In the genomic region with DNA sequence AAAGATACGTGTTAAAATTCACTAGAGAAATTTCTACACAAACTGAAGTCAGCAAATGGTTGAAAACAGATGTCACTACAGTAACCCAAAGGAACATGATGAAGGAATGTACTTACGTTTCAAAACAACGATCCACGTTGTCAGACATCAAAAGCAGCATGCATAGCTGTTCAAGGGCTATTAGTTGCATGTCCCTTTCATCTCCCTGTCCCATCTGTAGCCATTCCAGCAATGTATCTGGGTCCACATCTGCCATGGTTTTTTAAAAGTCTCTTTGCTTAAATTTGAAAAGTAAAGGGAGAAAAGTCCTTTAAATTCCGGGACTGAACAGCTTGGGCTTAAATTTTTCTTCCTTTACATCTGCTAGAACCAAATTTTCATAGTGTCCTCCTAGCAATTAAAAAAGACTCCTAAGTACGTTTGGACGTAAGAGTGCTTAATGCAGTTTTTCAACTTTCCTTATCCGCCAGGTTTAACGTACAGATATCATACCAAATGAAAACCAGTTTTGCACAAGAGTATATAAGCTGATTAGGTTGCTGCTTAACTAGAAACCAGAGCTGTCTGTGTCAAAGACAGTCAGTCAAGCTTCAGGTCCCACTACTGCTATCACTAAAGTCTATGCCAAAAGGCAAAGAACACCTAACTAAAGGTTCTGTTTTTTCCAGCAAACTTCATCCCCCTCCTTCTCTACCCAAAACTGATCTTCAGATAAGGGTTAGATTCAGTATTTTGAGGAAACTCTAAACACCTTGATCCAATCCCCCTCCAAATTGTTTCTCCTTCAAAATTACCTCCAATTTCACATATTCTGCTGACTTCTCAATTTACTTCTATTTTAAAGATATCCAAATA, we compare ENCODE assay signal across 1 cellular context.
TF ChIP-seq lines count a peak whose summit lies in the region.

No MANE protein-coding gene starts in this region.

TF ChIP-seq in HepG2, 621 proteins besides CTCF, POLR2A, EP300 and RAD21 (continued from another document and continues in another):
- TF ChIP-seq KDM3A (CRISPR knock-in tag; IDR thresholded peaks at IDR 0.05; ENCODE audit: low read depth) = peak; percentile 81; the same call in 1 of the 2 replicates
- TF ChIP-seq SNAPC2 (CRISPR knock-in tag; IDR thresholded peaks at IDR 0.05) = peak; percentile 57; the same call in 1 of the 2 replicates
- TF ChIP-seq GLI4 (CRISPR knock-in tag; IDR thresholded peaks at IDR 0.05; ENCODE audit: borderline replicate concordance) = 0 out of 2 replicates have a peak, but pooled peaks have one; percentile 84
- TF ChIP-seq, protein P1, sequence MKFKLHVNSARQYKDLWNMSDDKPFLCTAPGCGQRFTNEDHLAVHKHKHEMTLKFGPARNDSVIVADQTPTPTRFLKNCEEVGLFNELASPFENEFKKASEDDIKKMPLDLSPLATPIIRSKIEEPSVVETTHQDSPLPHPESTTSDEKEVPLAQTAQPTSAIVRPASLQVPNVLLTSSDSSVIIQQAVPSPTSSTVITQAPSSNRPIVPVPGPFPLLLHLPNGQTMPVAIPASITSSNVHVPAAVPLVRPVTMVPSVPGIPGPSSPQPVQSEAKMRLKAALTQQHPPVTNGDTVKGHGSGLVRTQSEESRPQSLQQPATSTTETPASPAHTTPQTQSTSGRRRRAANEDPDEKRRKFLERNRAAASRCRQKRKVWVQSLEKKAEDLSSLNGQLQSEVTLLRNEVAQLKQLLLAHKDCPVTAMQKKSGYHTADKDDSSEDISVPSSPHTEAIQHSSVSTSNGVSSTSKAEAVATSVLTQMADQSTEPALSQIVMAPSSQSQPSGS (CRISPR knock-in tag; IDR thresholded peaks at IDR 0.05) = peak; percentile 73; the same call in 1 of the 2 replicates
- TF ChIP-seq ZNF710 (CRISPR knock-in tag; IDR thresholded peaks at IDR 0.05; ENCODE audit: borderline replicate concordance) = 0 out of 2 replicates have a peak, but pooled peaks have one; percentile 38
- no peak for TF ChIP-seq NCOA1 (CRISPR knock-in tag; IDR thresholded peaks at IDR 0.05)
- TF ChIP-seq, protein P2, sequence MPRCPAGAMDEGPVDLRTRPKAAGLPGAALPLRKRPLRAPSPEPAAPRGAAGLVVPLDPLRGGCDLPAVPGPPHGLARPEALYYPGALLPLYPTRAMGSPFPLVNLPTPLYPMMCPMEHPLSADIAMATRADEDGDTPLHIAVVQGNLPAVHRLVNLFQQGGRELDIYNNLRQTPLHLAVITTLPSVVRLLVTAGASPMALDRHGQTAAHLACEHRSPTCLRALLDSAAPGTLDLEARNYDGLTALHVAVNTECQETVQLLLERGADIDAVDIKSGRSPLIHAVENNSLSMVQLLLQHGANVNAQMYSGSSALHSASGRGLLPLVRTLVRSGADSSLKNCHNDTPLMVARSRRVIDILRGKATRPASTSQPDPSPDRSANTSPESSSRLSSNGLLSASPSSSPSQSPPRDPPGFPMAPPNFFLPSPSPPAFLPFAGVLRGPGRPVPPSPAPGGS (CRISPR knock-in tag; IDR thresholded peaks at IDR 0.05) = peak; percentile 73; the same call in 1 of the 2 replicates
- peak; percentile 65; the same call in 1 of the 2 replicates for TF ChIP-seq YEATS2 (CRISPR knock-in tag; IDR thresholded peaks at IDR 0.05; ENCODE audit: borderline replicate concordance)
- TF ChIP-seq ZNF3 (CRISPR knock-in tag; IDR thresholded peaks at IDR 0.05) = peak; percentile 42; the same call in 1 of the 2 replicates
- peak; percentile 95 for TF ChIP-seq IRF2 (CRISPR knock-in tag; IDR thresholded peaks at IDR 0.05)
- TF ChIP-seq YEATS4 (CRISPR knock-in tag; IDR thresholded peaks at IDR 0.05; ENCODE audit: borderline replicate concordance) = peak; percentile 42; the same call in 1 of the 2 replicates
- TF ChIP-seq SMYD3 (CRISPR knock-in tag; IDR thresholded peaks at IDR 0.05) = peak; percentile 74; the same call in 1 of the 2 replicates
- no peak for TF ChIP-seq ZNF550 (CRISPR knock-in tag; IDR thresholded peaks at IDR 0.05; ENCODE audit: borderline replicate concordance)
- TF ChIP-seq ZNF280D (CRISPR knock-in tag; IDR thresholded peaks at IDR 0.05) = no peak
- peak; percentile 98 for TF ChIP-seq MIER3 (CRISPR knock-in tag; IDR thresholded peaks at IDR 0.05; ENCODE audit: borderline replicate concordance)
- peak; percentile 34; the same call in 1 of the 2 replicates for TF ChIP-seq STAG1 (CRISPR knock-in tag; IDR thresholded peaks at IDR 0.05)
- TF ChIP-seq HMG20A (CRISPR knock-in tag; IDR thresholded peaks at IDR 0.05; ENCODE audit: borderline replicate concordance) = peak; percentile 86
- TF ChIP-seq, protein P3, sequence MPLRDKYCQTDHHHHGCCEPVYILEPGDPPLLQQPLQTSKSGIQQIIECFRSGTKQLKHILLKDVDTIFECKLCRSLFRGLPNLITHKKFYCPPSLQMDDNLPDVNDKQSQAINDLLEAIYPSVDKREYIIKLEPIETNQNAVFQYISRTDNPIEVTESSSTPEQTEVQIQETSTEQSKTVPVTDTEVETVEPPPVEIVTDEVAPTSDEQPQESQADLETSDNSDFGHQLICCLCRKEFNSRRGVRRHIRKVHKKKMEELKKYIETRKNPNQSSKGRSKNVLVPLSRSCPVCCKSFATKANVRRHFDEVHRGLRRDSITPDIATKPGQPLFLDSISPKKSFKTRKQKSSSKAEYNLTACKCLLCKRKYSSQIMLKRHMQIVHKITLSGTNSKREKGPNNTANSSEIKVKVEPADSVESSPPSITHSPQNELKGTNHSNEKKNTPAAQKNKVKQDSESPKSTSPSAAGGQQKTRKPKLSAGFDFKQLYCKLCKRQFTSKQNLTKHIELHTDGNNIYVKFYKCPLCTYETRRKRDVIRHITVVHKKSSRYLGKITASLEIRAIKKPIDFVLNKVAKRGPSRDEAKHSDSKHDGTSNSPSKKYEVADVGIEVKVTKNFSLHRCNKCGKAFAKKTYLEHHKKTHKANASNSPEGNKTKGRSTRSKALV (CRISPR knock-in tag; IDR thresholded peaks at IDR 0.05) = 0 out of 2 replicates have a peak, but pooled peaks have one; percentile 71
- TF ChIP-seq ZNF124 (CRISPR knock-in tag; IDR thresholded peaks at IDR 0.05) = peak; percentile 84; the same call in 1 of the 2 replicates
- no peak for TF ChIP-seq FOXA1 (IDR thresholded peaks at IDR 0.05)
- TF ChIP-seq FOXA1 (CRISPR knock-in tag; IDR thresholded peaks at IDR 0.05) = peak; percentile 67
- TF ChIP-seq IKZF4 (CRISPR knock-in tag; IDR thresholded peaks at IDR 0.05; ENCODE audit: borderline replicate concordance, low read depth, not compliant biosample characterization) = no peak
- TF ChIP-seq ZNF136 (CRISPR knock-in tag; IDR thresholded peaks at IDR 0.05; ENCODE audit: low read depth) = peak; percentile 97
- 0 out of 2 replicates have a peak, but pooled peaks have one; percentile 58 for TF ChIP-seq CC2D1A (CRISPR knock-in tag; IDR thresholded peaks at IDR 0.05)
- TF ChIP-seq ZUFSP (CRISPR knock-in tag; IDR thresholded peaks at IDR 0.05; ENCODE audit: borderline replicate concordance) = no peak
- TF ChIP-seq MXI1 (IDR thresholded peaks at IDR 0.05; ENCODE audit: borderline replicate concordance, low read depth, low read length) = peak; percentile 99
- TF ChIP-seq MAFK (conservative IDR thresholded peaks at IDR 0.05 in 1 of 2, IDR thresholded peaks at IDR 0.05 in 1 of 2; ENCODE audit: low read length in 2 of 2) = peak; percentile 83 to 85
- TF ChIP-seq TFE3 (CRISPR knock-in tag; IDR thresholded peaks at IDR 0.05) = peak; percentile 72; the same call in 1 of the 2 replicates
- TF ChIP-seq KAT8 (CRISPR knock-in tag; IDR thresholded peaks at IDR 0.05) = peak; percentile 81
- TF ChIP-seq ZNF841 (CRISPR knock-in tag; IDR thresholded peaks at IDR 0.05; ENCODE audit: borderline replicate concordance) = no peak
- TF ChIP-seq ZNF207 (IDR thresholded peaks at IDR 0.05; ENCODE audit: borderline replicate concordance) = no peak
- TF ChIP-seq NFYC (CRISPR knock-in tag; IDR thresholded peaks at IDR 0.05) = peak; percentile 42; the same call in 1 of the 2 replicates
- no peak; the same call in 1 of the 2 replicates for TF ChIP-seq ZNF292 (CRISPR knock-in tag; IDR thresholded peaks at IDR 0.05; ENCODE audit: borderline replicate concordance, low read depth)
- TF ChIP-seq, protein P4, sequence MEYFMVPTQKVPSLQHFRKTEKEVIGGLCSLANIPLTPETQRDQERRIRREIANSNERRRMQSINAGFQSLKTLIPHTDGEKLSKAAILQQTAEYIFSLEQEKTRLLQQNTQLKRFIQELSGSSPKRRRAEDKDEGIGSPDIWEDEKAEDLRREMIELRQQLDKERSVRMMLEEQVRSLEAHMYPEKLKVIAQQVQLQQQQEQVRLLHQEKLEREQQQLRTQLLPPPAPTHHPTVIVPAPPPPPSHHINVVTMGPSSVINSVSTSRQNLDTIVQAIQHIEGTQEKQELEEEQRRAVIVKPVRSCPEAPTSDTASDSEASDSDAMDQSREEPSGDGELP (IDR thresholded peaks at IDR 0.05; ENCODE audit: borderline replicate concordance, low read depth) = peak; percentile 83
- TF ChIP-seq, protein P5, sequence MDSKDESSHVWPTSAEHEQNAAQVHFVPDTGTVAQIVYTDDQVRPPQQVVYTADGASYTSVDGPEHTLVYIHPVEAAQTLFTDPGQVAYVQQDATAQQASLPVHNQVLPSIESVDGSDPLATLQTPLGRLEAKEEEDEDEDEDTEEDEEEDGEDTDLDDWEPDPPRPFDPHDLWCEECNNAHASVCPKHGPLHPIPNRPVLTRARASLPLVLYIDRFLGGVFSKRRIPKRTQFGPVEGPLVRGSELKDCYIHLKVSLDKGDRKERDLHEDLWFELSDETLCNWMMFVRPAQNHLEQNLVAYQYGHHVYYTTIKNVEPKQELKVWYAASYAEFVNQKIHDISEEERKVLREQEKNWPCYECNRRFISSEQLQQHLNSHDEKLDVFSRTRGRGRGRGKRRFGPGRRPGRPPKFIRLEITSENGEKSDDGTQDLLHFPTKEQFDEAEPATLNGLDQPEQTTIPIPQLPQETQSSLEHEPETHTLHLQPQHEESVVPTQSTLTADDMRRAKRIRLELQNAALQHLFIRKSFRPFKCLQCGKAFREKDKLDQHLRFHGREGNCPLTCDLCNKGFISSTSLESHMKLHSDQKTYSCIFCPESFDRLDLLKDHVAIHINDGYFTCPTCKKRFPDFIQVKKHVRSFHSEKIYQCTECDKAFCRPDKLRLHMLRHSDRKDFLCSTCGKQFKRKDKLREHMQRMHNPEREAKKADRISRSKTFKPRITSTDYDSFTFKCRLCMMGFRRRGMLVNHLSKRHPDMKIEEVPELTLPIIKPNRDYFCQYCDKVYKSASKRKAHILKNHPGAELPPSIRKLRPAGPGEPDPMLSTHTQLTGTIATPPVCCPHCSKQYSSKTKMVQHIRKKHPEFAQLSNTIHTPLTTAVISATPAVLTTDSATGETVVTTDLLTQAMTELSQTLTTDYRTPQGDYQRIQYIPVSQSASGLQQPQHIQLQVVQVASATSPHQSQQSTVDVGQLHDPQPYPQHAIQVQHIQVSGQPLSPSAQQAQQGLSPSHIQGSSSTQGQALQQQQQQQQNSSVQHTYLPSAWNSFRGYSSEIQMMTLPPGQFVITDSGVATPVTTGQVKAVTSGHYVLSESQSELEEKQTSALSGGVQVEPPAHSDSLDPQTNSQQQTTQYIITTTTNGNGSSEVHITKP (CRISPR knock-in tag; IDR thresholded peaks at IDR 0.05; ENCODE audit: low read depth) = peak; percentile 77
- peak; percentile 49 for TF ChIP-seq SSRP1 (CRISPR knock-in tag; IDR thresholded peaks at IDR 0.05)
